Comparison of ENCODE assay signal across 25 cellular contexts in the genomic region with DNA sequence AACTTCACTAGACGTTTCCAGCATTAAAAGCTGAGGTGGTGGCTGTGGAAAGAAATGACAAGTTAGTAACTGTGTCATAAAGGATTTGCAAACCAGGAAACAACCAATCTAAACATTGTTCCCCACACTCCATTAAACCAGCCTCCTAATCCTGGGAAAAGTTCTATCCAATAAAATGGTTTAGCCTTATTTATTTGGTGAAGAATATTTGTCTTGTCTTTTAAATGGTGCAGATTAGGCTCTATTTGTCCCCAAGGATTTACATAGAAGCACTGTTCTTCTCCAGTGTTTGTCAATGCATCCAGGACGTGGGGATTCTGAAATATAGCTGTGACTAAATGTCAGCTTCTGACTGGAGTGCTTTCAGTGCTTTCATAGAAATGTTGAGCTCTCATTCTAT. TPM values are rescaled to one million over a fixed set of nuclear protein-coding genes. Genes with fewer than 3 reads are reported as not detected.
"Had no signal": no experiment of that assay in that cellular context is flagged by ENCODE, and none has a peak within 500 bp of the region (broad histone marks: within the 10 kb centered on the region; RNA-seq: fewer than 3 reads in every experiment).

No MANE protein-coding gene starts in this region.

- H3K27ac Mint-ChIP-seq: activated CD4-positive, alpha-beta memory T cell treated with anti-CD3 and anti-CD28 coated beads, Interleukin-2, amount 10 ng/mL, durations not matched to agents 7 days and 5 days; activated naive CD4-positive, alpha-beta T cell treated with anti-CD3 and anti-CD28 coated beads for 36 hours; activated naive CD8-positive, alpha-beta T cell treated with anti-CD3 and anti-CD28 coated beads, Interleukin-2, amount 10 ng/mL, durations not matched to agents 7 days and 5 days; activated T-cell treated with anti-CD3 and anti-CD28 coated beads, Interleukin-2, amount 50 U/mL, for 72 hours; memory B cell; naive B cell; progenitor cell of endocrine pancreas; stimulated activated naive CD8-positive, alpha-beta T cell treated with anti-CD3 and anti-CD28 coated beads, Interleukin-15, Interleukin-2, amounts not matched to agents 100 ng/mL and 50 ng/mL, for 24 hours; T-helper 17 cell had no signal

- H3K27me3 ChIP-seq: esophagus muscularis mucosa, gastroesophageal sphincter, heart left ventricle, tibial artery had no signal

- H3K27ac ChIP-seq: coronary artery, esophagus muscularis mucosa, gastroesophageal sphincter, heart left ventricle, tibial artery had no signal

- ATAC-seq: activated T-cell treated with anti-CD3 and anti-CD28 coated beads, Interleukin-2, amount 50 U/mL, for 72 hours; gastroesophageal sphincter; heart left ventricle; T-helper 17 cell had no signal

- H3K4me1 Mint-ChIP-seq: activated CD4-positive, alpha-beta memory T cell treated with anti-CD3 and anti-CD28 coated beads, Interleukin-2, amount 10 ng/mL, durations not matched to agents 7 days and 5 days; memory B cell; naive B cell had no signal

- DNase-seq: activated CD4-positive, alpha-beta memory T cell treated with anti-CD3 and anti-CD28 coated beads, Interleukin-2, amount 10 ng/mL, durations not matched to agents 7 days and 5 days; activated CD4-positive, alpha-beta T cell treated with anti-CD3 and anti-CD28 coated beads for 48 hours; activated CD4-positive, CD25-positive, alpha-beta regulatory T cell; activated effector memory CD4-positive, alpha-beta T cell treated with Interleukin-2 at 50 U/mL for 16 hours; activated naive CD4-positive, alpha-beta T cell treated with anti-CD3 and anti-CD28 coated beads for 36 hours; activated naive CD8-positive, alpha-beta T cell treated with anti-CD3 and anti-CD28 coated beads, Interleukin-2, amount 10 ng/mL, durations not matched to agents 7 days and 5 days; activated T-cell treated with anti-CD3 and anti-CD28 coated beads, Interleukin-2, amount 50 U/mL, for 72 hours; amygdala; cerebellar nuclear complex; heart left ventricle; islet precursor cell; left cardiac atrium; naive B cell; occipital lobe; stimulated activated CD4-positive, alpha-beta T cell treated with anti-CD3 and anti-CD28 coated beads, Interleukin-1b, Interleukin-23, amount 100 ng/mL, for 48 hours; substantia nigra; T-helper 17 cell; tibial artery had no signal

- H3K4me1 ChIP-seq: esophagus muscularis mucosa, gastroesophageal sphincter, tibial artery had no signal

- H3K36me3 Mint-ChIP-seq: memory B cell had no signal

- H3K4me3 Mint-ChIP-seq: activated CD4-positive, alpha-beta memory T cell treated with anti-CD3 and anti-CD28 coated beads, Interleukin-2, amount 10 ng/mL, durations not matched to agents 7 days and 5 days; activated naive CD4-positive, alpha-beta T cell treated with anti-CD3 and anti-CD28 coated beads for 36 hours; activated naive CD8-positive, alpha-beta T cell treated with anti-CD3 and anti-CD28 coated beads, Interleukin-2, amount 10 ng/mL, durations not matched to agents 7 days and 5 days; activated T-cell treated with anti-CD3 and anti-CD28 coated beads, Interleukin-2, amount 50 U/mL, for 72 hours; memory B cell; naive B cell; stimulated activated naive CD8-positive, alpha-beta T cell treated with anti-CD3 and anti-CD28 coated beads, Interleukin-15, Interleukin-2, amounts not matched to agents 100 ng/mL and 50 ng/mL, for 24 hours; T-helper 17 cell had no signal

- H3K27me3 Mint-ChIP-seq: activated CD4-positive, alpha-beta memory T cell treated with anti-CD3 and anti-CD28 coated beads, Interleukin-2, amount 10 ng/mL, durations not matched to agents 7 days and 5 days; stimulated activated naive CD8-positive, alpha-beta T cell treated with anti-CD3 and anti-CD28 coated beads, Interleukin-15, Interleukin-2, amounts not matched to agents 100 ng/mL and 50 ng/mL, for 24 hours; T-helper 17 cell had no signal

- H3K4me3 ChIP-seq: coronary artery, esophagus muscularis mucosa, gastroesophageal sphincter, heart left ventricle, tibial artery had no signal

- H3K36me3 ChIP-seq: esophagus muscularis mucosa, gastroesophageal sphincter, heart left ventricle, tibial artery had no signal

RNA-seq across cellular contexts. Expression of a gene that starts 10.5 kb away (rescaled TPM):
- polyA plus RNA-seq: neural cell had no signal
